In genomic region chr2:221202431-221202830, GRCh38 we compare ENCODE assay signal across 26 cellular contexts.
"Had no signal": no experiment of that assay in that cellular context is flagged by ENCODE, and none has a peak within 500 bp of the region (broad histone marks: within the 10 kb centered on the region; RNA-seq: fewer than 3 reads in every experiment).

No MANE protein-coding gene starts in this region.

- H3K9me3 Mint-ChIP-seq: activated CD4-positive, alpha-beta memory T cell treated with anti-CD3 and anti-CD28 coated beads, Interleukin-2, amount 10 ng/mL, durations not matched to agents 7 days and 5 days; activated CD4-positive, alpha-beta T cell treated with anti-CD3 and anti-CD28 coated beads, Interleukin-2, amount 10 ng/mL, durations not matched to agents 7 days and 5 days; activated naive CD4-positive, alpha-beta T cell treated with anti-CD3 and anti-CD28 coated beads, Interleukin-2, amount 50 U/mL, for 24 hours; activated naive CD8-positive, alpha-beta T cell treated with anti-CD3 and anti-CD28 coated beads, Interleukin-2, amount 50 U/mL, for 24 hours; activated T-cell treated with anti-CD3 and anti-CD28 coated beads, Interleukin-2, amount 50 U/mL, for 24 hours; effector memory CD8-positive, alpha-beta T cell; natural killer cell treated with Interleukin-12 subunit alpha and Interleukin-12 subunit beta and Interleukin-15 and Interleukin-18, amount 100 ng/mL, for 72 hours; stimulated activated naive B cell treated with anti-CD40 and anti-IgM and Interleukin-4, amounts not matched to agents 10 μg/mL and 1 μg/mL and 100 μg/mL, for 72 hours had no signal

- H3K4me3 ChIP-seq: gastrocnemius medialis, left lung, lower lobe of right lung, stomach, tibial artery, upper lobe of right lung had no signal

- H3K4me1 ChIP-seq: gastrocnemius medialis, left lung, lower lobe of right lung, tibial artery, upper lobe of right lung had no signal

- H3K4me3 Mint-ChIP-seq: activated CD4-positive, alpha-beta memory T cell treated with anti-CD3 and anti-CD28 coated beads, Interleukin-2, amount 10 ng/mL, durations not matched to agents 7 days and 5 days; activated CD4-positive, alpha-beta T cell treated with anti-CD3 and anti-CD28 coated beads, Interleukin-2, amount 10 ng/mL, durations not matched to agents 7 days and 5 days; activated naive CD4-positive, alpha-beta T cell treated with anti-CD3 and anti-CD28 coated beads, Interleukin-2, amount 50 U/mL, for 24 hours; activated naive CD8-positive, alpha-beta T cell treated with anti-CD3 and anti-CD28 coated beads, Interleukin-2, amount 50 U/mL, for 24 hours; activated T-cell treated with anti-CD3 and anti-CD28 coated beads, Interleukin-2, amount 50 U/mL, for 24 hours; activated T-helper 17 cell treated with anti-CD3 and anti-CD28 coated beads, Interleukin-2, amount 50 U/mL, for 72 hours; effector memory CD8-positive, alpha-beta T cell; natural killer cell treated with Interleukin-12 subunit alpha and Interleukin-12 subunit beta and Interleukin-15 and Interleukin-18, amount 100 ng/mL, for 72 hours; stimulated activated naive B cell treated with anti-CD40 and anti-IgM and Interleukin-4, amounts not matched to agents 10 μg/mL and 1 μg/mL and 100 μg/mL, for 72 hours had no signal

- H3K9me3 ChIP-seq: gastrocnemius medialis, left lung, lower lobe of right lung, stomach, tibial artery, upper lobe of right lung had no signal

- ATAC-seq: activated T-helper 17 cell treated with anti-CD3 and anti-CD28 coated beads, Interleukin-2, amount 50 U/mL, for 72 hours; effector memory CD8-positive, alpha-beta T cell; gastrocnemius medialis; left lung; lower lobe of right lung; natural killer cell treated with Interleukin-12 subunit alpha and Interleukin-12 subunit beta and Interleukin-15 and Interleukin-18, amount 100 ng/mL, for 72 hours; right cardiac atrium; upper lobe of right lung had no signal

- DNase-seq: activated CD4-positive, alpha-beta memory T cell treated with anti-CD3 and anti-CD28 coated beads, Interleukin-2, amount 10 ng/mL, durations not matched to agents 7 days and 5 days; activated CD4-positive, alpha-beta T cell treated with anti-CD3 and anti-CD28 coated beads for 1 hour; activated CD4-positive, alpha-beta T cell treated with anti-CD3 and anti-CD28 coated beads, Interleukin-2, amount 10 ng/mL, durations not matched to agents 7 days and 5 days; activated CD8-positive, alpha-beta memory T cell treated with anti-CD3 and anti-CD28 coated beads, Interleukin-2, amount 50 U/mL, for 48 hours; activated naive CD8-positive, alpha-beta T cell treated with anti-CD3 and anti-CD28 coated beads, Interleukin-2, amount 50 U/mL, for 24 hours; activated T-cell treated with anti-CD3 and anti-CD28 coated beads, Interleukin-2, amount 50 U/mL, for 24 hours; amygdala; caudate nucleus; cortex of kidney; effector memory CD8-positive, alpha-beta T cell; erythroblast; gastrocnemius medialis; glutamatergic neuron; left lung; lower lobe of right lung; mesenchymal stem cell; right cardiac atrium; stimulated activated CD4-positive, alpha-beta T cell treated with anti-CD3 and anti-CD28 coated beads, Interleukin-15, amount 100 ng/mL, for 24 hours; stimulated activated CD4-positive, alpha-beta T cell treated with anti-CD3 and anti-CD28 coated beads, Interleukin-2, amount 100 ng/mL, for 24 hours; stomach; tibial artery; upper lobe of right lung had no signal

- H3K27ac Mint-ChIP-seq: activated CD4-positive, alpha-beta memory T cell treated with anti-CD3 and anti-CD28 coated beads, Interleukin-2, amount 10 ng/mL, durations not matched to agents 7 days and 5 days; activated CD4-positive, alpha-beta T cell treated with anti-CD3 and anti-CD28 coated beads, Interleukin-2, amount 10 ng/mL, durations not matched to agents 7 days and 5 days; activated naive CD4-positive, alpha-beta T cell treated with anti-CD3 and anti-CD28 coated beads, Interleukin-2, amount 50 U/mL, for 24 hours; activated naive CD8-positive, alpha-beta T cell treated with anti-CD3 and anti-CD28 coated beads, Interleukin-2, amount 50 U/mL, for 24 hours; activated T-cell treated with anti-CD3 and anti-CD28 coated beads, Interleukin-2, amount 50 U/mL, for 24 hours; activated T-helper 17 cell treated with anti-CD3 and anti-CD28 coated beads, Interleukin-2, amount 50 U/mL, for 72 hours; effector memory CD8-positive, alpha-beta T cell; natural killer cell treated with Interleukin-12 subunit alpha and Interleukin-12 subunit beta and Interleukin-15 and Interleukin-18, amount 100 ng/mL, for 72 hours had no signal

- H3K36me3 Mint-ChIP-seq: activated naive CD4-positive, alpha-beta T cell treated with anti-CD3 and anti-CD28 coated beads, Interleukin-2, amount 50 U/mL, for 24 hours; natural killer cell treated with Interleukin-12 subunit alpha and Interleukin-12 subunit beta and Interleukin-15 and Interleukin-18, amount 100 ng/mL, for 72 hours; stimulated activated naive B cell treated with anti-CD40 and anti-IgM and Interleukin-4, amounts not matched to agents 10 μg/mL and 1 μg/mL and 100 μg/mL, for 72 hours had no signal

- H3K4me1 Mint-ChIP-seq: activated CD4-positive, alpha-beta memory T cell treated with anti-CD3 and anti-CD28 coated beads, Interleukin-2, amount 10 ng/mL, durations not matched to agents 7 days and 5 days; activated CD4-positive, alpha-beta T cell treated with anti-CD3 and anti-CD28 coated beads, Interleukin-2, amount 10 ng/mL, durations not matched to agents 7 days and 5 days; activated naive CD4-positive, alpha-beta T cell treated with anti-CD3 and anti-CD28 coated beads, Interleukin-2, amount 50 U/mL, for 24 hours; activated naive CD8-positive, alpha-beta T cell treated with anti-CD3 and anti-CD28 coated beads, Interleukin-2, amount 50 U/mL, for 24 hours; activated T-helper 17 cell treated with anti-CD3 and anti-CD28 coated beads, Interleukin-2, amount 50 U/mL, for 72 hours had no signal

- H3K27me3 ChIP-seq: gastrocnemius medialis, left lung, stomach, tibial artery, upper lobe of right lung had no signal

- H3K36me3 ChIP-seq: gastrocnemius medialis, left lung, lower lobe of right lung, stomach, tibial artery, upper lobe of right lung had no signal

- H3K27ac ChIP-seq: gastrocnemius medialis, left lung, lower lobe of right lung, stomach, tibial artery, upper lobe of right lung had no signal

- H3K27me3 Mint-ChIP-seq: activated CD4-positive, alpha-beta memory T cell treated with anti-CD3 and anti-CD28 coated beads, Interleukin-2, amount 10 ng/mL, durations not matched to agents 7 days and 5 days; activated CD4-positive, alpha-beta T cell treated with anti-CD3 and anti-CD28 coated beads, Interleukin-2, amount 10 ng/mL, durations not matched to agents 7 days and 5 days; activated naive CD8-positive, alpha-beta T cell treated with anti-CD3 and anti-CD28 coated beads, Interleukin-2, amount 50 U/mL, for 24 hours; stimulated activated naive B cell treated with anti-CD40 and anti-IgM and Interleukin-4, amounts not matched to agents 10 μg/mL and 1 μg/mL and 100 μg/mL, for 72 hours had no signal
